ENCODE assay signal across 9 cellular contexts in genomic region chr10:117544729-117545140, GRCh38. TPM values are rescaled to one million over a fixed set of nuclear protein-coding genes. Genes with fewer than 3 reads are reported as not detected.
A peak's percentile ranks its signal among the peaks of the same experiment; 100 is the strongest.
DNase-seq lines count a peak whose midpoint lies in the region; FAIRE-seq and TF ChIP-seq lines count a peak whose summit lies in the region.
"Had no signal": no experiment of that assay in that cellular context is flagged by ENCODE, and none has a peak within 500 bp of the region (broad histone marks: within the 10 kb centered on the region; RNA-seq: fewer than 3 reads in every experiment).

No MANE protein-coding gene starts in this region.

- H3K9me3 Mint-ChIP-seq in T-helper 1 cell treated with Interleukin-12 subunit alpha and Interleukin-12 subunit beta and Interleukin-4 antibody, amounts not matched to agents 30 μg/mL and 1 μg/mL, for 36 hours: no peaks in the 10 kb centered on the region

- H3K27me3 ChIP-seq in adipocyte (replicated peaks; ENCODE audit: control insufficient read depth, insufficient read depth, low read length) (no peaks in the 10 kb centered on the region), stomach (peaks cover 70 to 100% (median 98%) of the 10 kb centered on the region in 3 donors)

- H3K9ac ChIP-seq in adipocyte (ENCODE audit: low read length): peak overlapping the region; percentile 96
- H3K9ac ChIP-seq in kidney (ENCODE audit: low read length in 2 of 2): peak overlapping the region; percentile 94

- H3K36me3 ChIP-seq in adipocyte (ENCODE audit: control insufficient read depth, insufficient read depth, low read length, severe bottlenecking) (peaks cover 9% of the 10 kb centered on the region), kidney (ENCODE audit: control insufficient read depth in 1 of 2, insufficient read depth in 2 of 2, low read length in 2 of 2) (peaks cover 0 to 6% of the 10 kb centered on the region in 2 donors), stomach (no peaks in the 10 kb centered on the region)

- TF ChIP-seq CTCF in kidney (IDR thresholded peaks at IDR 0.05; ENCODE audit: borderline replicate concordance, extremely low read depth, insufficient read depth) (no peak), stomach (IDR thresholded peaks at IDR 0.05) (no peak)

- no peak for FAIRE-seq in kidney (lab: Jason Lieb, UNC)

- H3K4me3 Mint-ChIP-seq in T-helper 1 cell treated with Interleukin-12 subunit alpha and Interleukin-12 subunit beta and Interleukin-4 antibody, amounts not matched to agents 30 μg/mL and 1 μg/mL, for 36 hours: no peak overlapping the region

- H3K9me3 ChIP-seq in adipocyte (ENCODE audit: control insufficient read depth, low read length) (no peaks in the 10 kb centered on the region), kidney (ENCODE audit: control insufficient read depth in 1 of 2, low read length in 2 of 2) (no peaks in the 10 kb centered on the region), stomach (no peaks in the 10 kb centered on the region)

- TF ChIP-seq EP300 in stomach (IDR thresholded peaks at IDR 0.05): no peak

- DNase-seq in T-helper 1 cell (no peak), adipocyte (ENCODE audit: low read depth) (peak; percentile 25), kidney (peak; percentile 66), stomach (no peak), RKO (ENCODE audit: low spot score) (no peak), globus pallidus (ENCODE audit: low spot score) (no peak)
- DNase-seq in activated CD4-positive, CD25-positive, alpha-beta regulatory T cell treated with anti-CD3 and anti-CD28 coated beads, Interleukin-2, amount 50 U/mL, for 72 hours: no peak

- peak overlapping the region; percentile 91 to 97 for H3K27ac ChIP-seq in kidney (ENCODE audit: low read depth in 2 of 2, low read length in 2 of 2)
- H3K27ac ChIP-seq in stomach: no peak overlapping the region

- peak overlapping the region; percentile 96 for H3K4me3 ChIP-seq in adipocyte (ENCODE audit: low read length)
- H3K4me3 ChIP-seq in kidney (ENCODE audit: low read length in 2 of 2): peak overlapping the region; percentile 90 to 97
- H3K4me3 ChIP-seq in stomach: peak overlapping the region; percentile 25 to 45 (median 32)

- peaks cover 8% of the 10 kb centered on the region for H3K36me3 Mint-ChIP-seq in T-helper 1 cell treated with Interleukin-12 subunit alpha and Interleukin-12 subunit beta and Interleukin-4 antibody, amounts not matched to agents 30 μg/mL and 1 μg/mL, for 36 hours (ENCODE audit: low read depth)

- peaks cover 30% of the 10 kb centered on the region for H3K4me1 ChIP-seq in adipocyte (ENCODE audit: control insufficient read depth, insufficient read depth, low read length)
- H3K4me1 ChIP-seq in kidney (ENCODE audit: control insufficient read depth in 1 of 2, insufficient read depth in 1 of 2, low read depth in 1 of 2, low read length in 2 of 2): peaks cover 7 to 9% of the 10 kb centered on the region in 2 donors
- H3K4me1 ChIP-seq in stomach: peaks cover 38 to 62% (median 53%) of the 10 kb centered on the region in 4 donors

- intact Hi-C loops in kidney (cut with DNase I) (loop anchor here (5.0 kb wide), 1 partner anchor 503 kb away; the partner anchor contains the start of gene RAB11FIP2), stomach (cut with DNase I; ENCODE audit: low total_unique reads) (no loop called here)

- TF ChIP-seq POLR2A in stomach (IDR thresholded peaks at IDR 0.05): no peak

- H3K27me3 Mint-ChIP-seq in T-helper 1 cell treated with Interleukin-12 subunit alpha and Interleukin-12 subunit beta and Interleukin-4 antibody, amounts not matched to agents 30 μg/mL and 1 μg/mL, for 36 hours (ENCODE audit: low read depth): peaks cover 90% of the 10 kb centered on the region

- H3K27ac Mint-ChIP-seq in T-helper 1 cell treated with Interleukin-12 subunit alpha and Interleukin-12 subunit beta and Interleukin-4 antibody, amounts not matched to agents 30 μg/mL and 1 μg/mL, for 36 hours: peak overlapping the region; percentile 69

- 4 to 8% (median 4%) methylated on average over 28 of the region's 28 CpGs for WGBS in stomach, 5 donors

- H3K4me1 Mint-ChIP-seq in T-helper 1 cell treated with Interleukin-12 subunit alpha and Interleukin-12 subunit beta and Interleukin-4 antibody, amounts not matched to agents 30 μg/mL and 1 μg/mL, for 36 hours (ENCODE audit: low read depth): peaks cover 15% of the 10 kb centered on the region

RNA-seq across cellular contexts. Expression of gene EMX2, which starts 2.2 kb away (rescaled TPM):
- total RNA-seq in kidney (82.8 TPM), stomach (not detected)
- polyA plus RNA-seq in kidney (ENCODE audit: insufficient read depth, low read depth, low replicate concordance) (44.9 TPM), stomach (under 1 TPM in 1 of 3 donors, not detected in 2; 0.18 TPM)
- polyA plus RNA-seq: AG04450 had no signal

Comparison
In these comparisons a context has a peak if more than half of its experiments do, and no peak if none do; other contexts are left out.
1. DNase-seq: peak in adipocyte (single experiment) and kidney (single experiment); none in T-helper 1 cell (0 of 5), stomach (single experiment), RKO (single experiment), activated CD4-positive, CD25-positive, alpha-beta regulatory T cell treated with anti-CD3 and anti-CD28 coated beads, Interleukin-2, amount 50 U/mL, for 72 hours (single experiment) and globus pallidus (single experiment).
2. H3K4me3 ChIP-seq: peak in every context shown above with its lines; median percentile 96 in adipocyte; 94 in kidney; 32 in stomach.
3. H3K27ac ChIP-seq: peak in kidney (2 of 2); none in stomach (0 of 5).
4. RNA of gene EMX2, which starts 2.2 kb away (total RNA-seq): 82.8 TPM in kidney (single experiment); not detected in stomach; every median in the first group is over 10 times any median in the second.